In genomic region chr9:80177949-80178480, GRCh38 we compare ENCODE assay signal across 28 cellular contexts.
A peak's percentile ranks its signal among the peaks of the same experiment; 100 is the strongest.
DNase-seq lines count a peak whose midpoint lies in the region; ATAC-seq, FAIRE-seq and TF ChIP-seq lines count a peak whose summit lies in the region.
"Had no signal": no experiment of that assay in that cellular context is flagged by ENCODE, and none has a peak within 500 bp of the region (broad histone marks: within the 10 kb centered on the region; RNA-seq: fewer than 3 reads in every experiment).

No MANE protein-coding gene starts in this region.

- in situ Hi-C loops in mammary epithelial cell (cut with MboI; ENCODE audit: low sequenced_read_pairs in 2 of 2), result no loop called here

- ATAC-seq in GM21447 (IDR thresholded peaks at IDR 0.05; ENCODE audit: unreplicated experiment) (no peak), left lung (no peak)
- ATAC-seq: Panc1 had no signal

- no peak for TF ChIP-seq POLR2A in breast epithelium (IDR thresholded peaks at IDR 0.05)

- dilution Hi-C loops in mammary epithelial cell (cut with HindIII; ENCODE audit: low sequenced_read_pairs), result no loop called here

- H4K20me1 ChIP-seq in mammary epithelial cell (ENCODE audit: insufficient read depth, low read length) (no peaks in the 10 kb centered on the region), astrocyte (ENCODE audit: insufficient read depth, low read length) (no peaks in the 10 kb centered on the region), SK-N-SH (ENCODE audit: insufficient read depth) (no peaks in the 10 kb centered on the region)

- peaks cover 7% of the 10 kb centered on the region for H3K9me3 Mint-ChIP-seq in astrocyte (ENCODE audit: unreplicated experiment)
- H3K9me3 Mint-ChIP-seq: HFFc6 had no signal

- no peak for TF ChIP-seq EP300 in SK-N-SH (IDR thresholded peaks at IDR 0.05; ENCODE audit: borderline replicate concordance in 1 of 2, low read depth in 1 of 2, low read length in 1 of 2)

- H2AFZ ChIP-seq in mammary epithelial cell (ENCODE audit: low read depth, low read length) (no peak overlapping the region), astrocyte (ENCODE audit: low read depth, low read length) (no peak overlapping the region), SK-N-SH (ENCODE audit: low read depth) (no peak overlapping the region)

- no peaks in the 10 kb centered on the region for H3F3A ChIP-seq in SK-N-SH (replicated peaks; ENCODE audit: insufficient read depth)

- no peaks in the 10 kb centered on the region for H3K9me2 ChIP-seq in SK-N-SH

- TF ChIP-seq CTCF in mammary epithelial cell (conservative IDR thresholded peaks at IDR 0.05 in 1 of 2, IDR thresholded peaks at IDR 0.05 in 1 of 2; ENCODE audit: extremely low read depth in 1 of 2, insufficient read depth in 1 of 2, low read depth in 1 of 2, low read length in 2 of 2) (no peak), breast epithelium (IDR thresholded peaks at IDR 0.05) (no peak), astrocyte (IDR thresholded peaks at IDR 0.05; ENCODE audit: insufficient read depth, low read depth, low read length) (no peak), SK-N-SH (IDR thresholded peaks at IDR 0.05) (no peak), left lung (IDR thresholded peaks at IDR 0.05) (no peak)

- H3K27ac Mint-ChIP-seq in astrocyte (ENCODE audit: unreplicated experiment), result no peak overlapping the region
- H3K27ac Mint-ChIP-seq: CD8-positive, alpha-beta memory T cell; HFFc6 had no signal

- no peaks in the 10 kb centered on the region for H3K27me3 ChIP-seq in mammary epithelial cell (ENCODE audit: insufficient read depth, low read length)
- no peaks in the 10 kb centered on the region for H3K27me3 ChIP-seq in breast epithelium
- H3K27me3 ChIP-seq in astrocyte (ENCODE audit: insufficient read depth, low read length), result no peaks in the 10 kb centered on the region
- no peaks in the 10 kb centered on the region for H3K27me3 ChIP-seq in SK-N-SH (ENCODE audit: insufficient read depth)
- no peaks in the 10 kb centered on the region for H3K27me3 ChIP-seq in left lung

- POLR2A ChIA-PET in SK-N-SH (lab: Yijun Ruan, JAX), result no interaction called here

- no peaks in the 10 kb centered on the region for H3K9me3 ChIP-seq in mammary epithelial cell (replicated peaks; ENCODE audit: insufficient read depth, low read length)
- peaks cover 7 to 16% of the 10 kb centered on the region in 2 donors for H3K9me3 ChIP-seq in breast epithelium
- H3K9me3 ChIP-seq in astrocyte (ENCODE audit: insufficient read depth, low read depth, low read length), result peaks cover 7% of the 10 kb centered on the region
- no peaks in the 10 kb centered on the region for H3K9me3 ChIP-seq in SK-N-SH
- H3K9me3 ChIP-seq in left lung, result peaks cover 0 to 20% of the 10 kb centered on the region in 2 donors

- H3K27me3 Mint-ChIP-seq in astrocyte (ENCODE audit: low read depth, unreplicated experiment), result no peaks in the 10 kb centered on the region

- H3K27ac ChIP-seq in mammary epithelial cell (ENCODE audit: insufficient read depth, low read depth, low read length) (no peak overlapping the region), breast epithelium (no peak overlapping the region), astrocyte (ENCODE audit: low read depth, low read length) (no peak overlapping the region), SK-N-SH (ENCODE audit: low read depth in 2 of 2, low read length in 1 of 2) (no peak overlapping the region), left lung (no peak overlapping the region)
- H3K27ac ChIP-seq: 22Rv1, C4-2B had no signal

- H3K4me2 ChIP-seq in mammary epithelial cell (ENCODE audit: insufficient read depth, low read depth, low read length) (no peak overlapping the region), astrocyte (ENCODE audit: low read length) (no peak overlapping the region), SK-N-SH (no peak overlapping the region)

- H3K4me1 Mint-ChIP-seq in astrocyte (ENCODE audit: low read depth, unreplicated experiment), result no peaks in the 10 kb centered on the region
- H3K4me1 Mint-ChIP-seq: CD8-positive, alpha-beta memory T cell had no signal

- DNase-seq in mammary epithelial cell, result peak; percentile 0
- no peak for DNase-seq in breast epithelium (ENCODE audit: low spot score in 2 of 2)
- DNase-seq in astrocyte (ENCODE audit: low read depth), result peak; percentile 22
- DNase-seq in kidney tubule cell (ENCODE audit: low spot score), result peak; percentile 37
- DNase-seq in GM19238 (ENCODE audit: insufficient read length, low spot score), result no peak
- no peak for DNase-seq in SK-N-SH
- no peak for DNase-seq in left lung
- DNase-seq: ACHN; AML-193; Calu3; CD8-positive, alpha-beta memory T cell; DMS153; GF-D8; H7; HFFc6; KBM-7; NCI-H1092 treated with DMSO at 0.1 percent for 48 hours; NCI-H1436 treated with DMSO at 0.1 percent for 48 hours; NCI-H2029; NCI-H2227 treated with DMSO at 0.1 percent for 48 hours; NCI-H510A treated with DMSO at 0.1 percent for 48 hours; NCI-H748 treated with DMSO at 0.1 percent for 48 hours; NK-92 treated with Interleukin-12 subunit alpha and Interleukin-12 subunit beta, amount 100 ng/mL, for 24 hours had no signal

- H3K4me3 Mint-ChIP-seq in astrocyte (ENCODE audit: unreplicated experiment), result no peak overlapping the region
- H3K4me3 Mint-ChIP-seq: CD8-positive, alpha-beta memory T cell; HFFc6 had no signal

- 4% methylated on average over 2 of the region's 2 CpGs for WGBS in mammary epithelial cell (ENCODE audit: low coverage, missing lambda C conversion rate)
- WGBS in SK-N-SH (ENCODE audit: low lambda C conversion rate), result 6% methylated on average over 2 of the region's 2 CpGs

- no peak for TF ChIP-seq RAD21 in SK-N-SH (IDR thresholded peaks at IDR 0.05; ENCODE audit: low read length)

- H3K36me3 Mint-ChIP-seq in astrocyte (ENCODE audit: low read depth, unreplicated experiment), result no peaks in the 10 kb centered on the region
- H3K36me3 Mint-ChIP-seq: CD8-positive, alpha-beta memory T cell had no signal

- no peak for FAIRE-seq in astrocyte (lab: Jason Lieb, UNC)
- FAIRE-seq: GM19239 had no signal

- intact Hi-C loops in mammary epithelial cell (cut with micrococcal nuclease), result loop anchor here (5.0 kb wide), 1 partner anchor 709 kb away; no protein-coding TSS in a partner anchor
- intact Hi-C loops in breast epithelium (cut with DNase I; ENCODE audit: low total_unique reads), result no loop called here
- intact Hi-C loops in left lung (cut with DNase I), result no loop called here

- no TSS peak for BruUV-seq in mammary epithelial cell (replicated peaks; lab: Mats Ljungman, UMichigan)

- CTCF ChIA-PET in mammary epithelial cell (lab: Charles Lee; ENCODE audit: low non-redundant PET), result no interaction called here
- CTCF ChIA-PET in SK-N-SH (lab: Yijun Ruan, JAX), result no interaction called here

- H3K4me3 ChIP-seq in mammary epithelial cell (replicated peaks in 1 of 3; ENCODE audit: insufficient read depth in 1 of 3, low read depth in 2 of 3, low read length in 3 of 3), result no peak overlapping the region
- H3K4me3 ChIP-seq in breast epithelium, result no peak overlapping the region
- H3K4me3 ChIP-seq in astrocyte (ENCODE audit: insufficient read depth, low read depth, low read length), result no peak overlapping the region
- no peak overlapping the region for H3K4me3 ChIP-seq in SK-N-SH (ENCODE audit: low read depth in 2 of 2, low read length in 1 of 2)
- no peak overlapping the region for H3K4me3 ChIP-seq in left lung

- H3K79me2 ChIP-seq in mammary epithelial cell (ENCODE audit: insufficient read depth, low read length) (no peaks in the 10 kb centered on the region), astrocyte (ENCODE audit: insufficient read depth, low read length) (no peaks in the 10 kb centered on the region), SK-N-SH (ENCODE audit: insufficient read depth) (no peaks in the 10 kb centered on the region)

- no peak overlapping the region for H3K9ac ChIP-seq in mammary epithelial cell (ENCODE audit: insufficient read depth, low read length)
- no peak overlapping the region for H3K9ac ChIP-seq in astrocyte (ENCODE audit: low read length)
- no peak overlapping the region for H3K9ac ChIP-seq in SK-N-SH

- H3K4me1 ChIP-seq in mammary epithelial cell (ENCODE audit: insufficient read depth, low read length) (no peaks in the 10 kb centered on the region), breast epithelium (no peaks in the 10 kb centered on the region), astrocyte (ENCODE audit: insufficient read depth, low read length) (no peaks in the 10 kb centered on the region), SK-N-SH (ENCODE audit: control insufficient read depth in 1 of 2, insufficient read depth in 2 of 2, low read depth in 1 of 2, low read length in 1 of 2) (no peaks in the 10 kb centered on the region), left lung (no peaks in the 10 kb centered on the region)

- H3K36me3 ChIP-seq in mammary epithelial cell (ENCODE audit: insufficient read depth, low read length) (no peaks in the 10 kb centered on the region), breast epithelium (no peaks in the 10 kb centered on the region), astrocyte (ENCODE audit: insufficient read depth, low read length) (no peaks in the 10 kb centered on the region), SK-N-SH (replicated peaks in 1 of 2; ENCODE audit: control insufficient read depth in 1 of 2, insufficient read depth in 2 of 2, low read length in 1 of 2) (no peaks in the 10 kb centered on the region), left lung (no peaks in the 10 kb centered on the region)

TF ChIP-seq in SK-N-SH, 30 proteins besides CTCF, POLR2A, EP300 and RAD21 (continues in another document):
- TF ChIP-seq NFIC (IDR thresholded peaks at IDR 0.05; ENCODE audit: borderline replicate concordance) (no peak), SMC3 (IDR thresholded peaks at IDR 0.05; ENCODE audit: low read depth, low read length) (no peak), FOXJ3 (CRISPR knock-in tag; IDR thresholded peaks at IDR 0.05) (no peak)
- TF ChIP-seq, protein P1, sequence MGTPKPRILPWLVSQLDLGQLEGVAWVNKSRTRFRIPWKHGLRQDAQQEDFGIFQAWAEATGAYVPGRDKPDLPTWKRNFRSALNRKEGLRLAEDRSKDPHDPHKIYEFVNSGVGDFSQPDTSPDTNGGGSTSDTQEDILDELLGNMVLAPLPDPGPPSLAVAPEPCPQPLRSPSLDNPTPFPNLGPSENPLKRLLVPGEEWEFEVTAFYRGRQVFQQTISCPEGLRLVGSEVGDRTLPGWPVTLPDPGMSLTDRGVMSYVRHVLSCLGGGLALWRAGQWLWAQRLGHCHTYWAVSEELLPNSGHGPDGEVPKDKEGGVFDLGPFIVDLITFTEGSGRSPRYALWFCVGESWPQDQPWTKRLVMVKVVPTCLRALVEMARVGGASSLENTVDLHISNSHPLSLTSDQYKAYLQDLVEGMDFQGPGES (IDR thresholded peaks at IDR 0.05; ENCODE audit: low read depth, low read length), result no peak
- TF ChIP-seq, protein P2, sequence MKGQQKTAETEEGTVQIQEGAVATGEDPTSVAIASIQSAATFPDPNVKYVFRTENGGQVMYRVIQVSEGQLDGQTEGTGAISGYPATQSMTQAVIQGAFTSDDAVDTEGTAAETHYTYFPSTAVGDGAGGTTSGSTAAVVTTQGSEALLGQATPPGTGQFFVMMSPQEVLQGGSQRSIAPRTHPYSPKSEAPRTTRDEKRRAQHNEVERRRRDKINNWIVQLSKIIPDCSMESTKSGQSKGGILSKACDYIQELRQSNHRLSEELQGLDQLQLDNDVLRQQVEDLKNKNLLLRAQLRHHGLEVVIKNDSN (IDR thresholded peaks at IDR 0.05; ENCODE audit: borderline replicate concordance, low read depth), result no peak

Comparison
In these comparisons a context has a peak if more than half of its experiments do, and no peak if none do; other contexts are left out.
1. DNase-seq: peak in mammary epithelial cell (single experiment), astrocyte (single experiment) and kidney tubule cell (single experiment); none in breast epithelium (0 of 2), GM19238 (single experiment), SK-N-SH (single experiment) and left lung (0 of 2).